ENCODE assay signal across 15 cellular contexts in the genomic region with DNA sequence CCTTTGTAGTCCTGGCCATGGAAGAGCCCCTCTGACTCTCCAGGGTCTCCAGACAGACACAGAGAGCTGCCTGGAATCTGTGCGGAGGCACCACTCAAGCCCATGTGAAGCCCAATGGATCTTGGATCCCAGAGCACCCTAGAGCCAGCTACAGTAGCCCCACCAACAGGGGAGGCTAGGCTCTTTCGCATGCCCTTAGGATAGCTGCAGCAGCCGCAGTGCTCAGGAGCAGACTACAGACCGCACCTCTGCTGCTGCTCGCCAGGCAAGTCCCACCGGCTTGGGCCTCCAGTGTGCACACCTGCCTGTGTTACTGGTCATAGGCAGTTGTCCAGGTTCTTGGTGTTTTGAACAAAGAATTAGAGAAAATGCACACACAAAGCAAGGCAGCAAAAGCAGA.
"Had no signal": no experiment of that assay in that cellular context is flagged by ENCODE, and none has a peak within 500 bp of the region (broad histone marks: within the 10 kb centered on the region; RNA-seq: fewer than 3 reads in every experiment).

No MANE protein-coding gene starts in this region.

- H3K4me1 Mint-ChIP-seq: activated CD8-positive, alpha-beta memory T cell treated with anti-CD3 and anti-CD28 coated beads, Interleukin-2, amount 10 ng/mL, durations not matched to agents 7 days and 5 days had no signal

- H3K4me3 ChIP-seq: tibial nerve, vagina had no signal

- H3K36me3 Mint-ChIP-seq: activated CD8-positive, alpha-beta memory T cell treated with anti-CD3 and anti-CD28 coated beads, Interleukin-2, amount 10 ng/mL, durations not matched to agents 7 days and 5 days; activated naive CD8-positive, alpha-beta T cell; brain had no signal

- H3K27ac ChIP-seq: neutrophil, skin epidermis, tibial nerve, vagina had no signal

- H3K27me3 Mint-ChIP-seq: activated CD8-positive, alpha-beta memory T cell treated with anti-CD3 and anti-CD28 coated beads, Interleukin-2, amount 10 ng/mL, durations not matched to agents 7 days and 5 days; activated naive CD8-positive, alpha-beta T cell; activated T-cell treated with anti-CD3 and anti-CD28 coated beads, Interleukin-2, amount 50 U/mL, for 24 hours; dendritic cell treated with granulocyte-macrophage colony-stimulating factor and Interleukin-4, amounts not matched to agents 40 ng/mL and 50 ng/mL, for 4 days; effector memory CD8-positive, alpha-beta T cell had no signal

- H3K36me3 ChIP-seq: neutrophil, tibial nerve, vagina had no signal

- H3K9me3 ChIP-seq: neutrophil, tibial nerve, vagina had no signal

- H3K27me3 ChIP-seq: neutrophil, tibial nerve, vagina had no signal

- H3K4me1 ChIP-seq: tibial nerve, vagina had no signal

- ATAC-seq: activated CD8-positive, alpha-beta memory T cell treated with anti-CD3 and anti-CD28 coated beads, Interleukin-2, amount 10 ng/mL, durations not matched to agents 7 days and 5 days; effector memory CD8-positive, alpha-beta T cell had no signal

- H3K4me3 Mint-ChIP-seq: activated CD8-positive, alpha-beta memory T cell treated with anti-CD3 and anti-CD28 coated beads, Interleukin-2, amount 10 ng/mL, durations not matched to agents 7 days and 5 days; activated naive CD8-positive, alpha-beta T cell; activated T-cell treated with anti-CD3 and anti-CD28 coated beads, Interleukin-2, amount 50 U/mL, for 24 hours; brain; dendritic cell treated with granulocyte-macrophage colony-stimulating factor and Interleukin-4, amounts not matched to agents 40 ng/mL and 50 ng/mL, for 4 days; effector memory CD8-positive, alpha-beta T cell had no signal

- DNase-seq: activated CD4-positive, alpha-beta T cell treated with anti-CD3 and anti-CD28 coated beads for 1 hour; activated CD4-positive, alpha-beta T cell treated with anti-CD3 and anti-CD28 coated beads, Interleukin-2, amount 50 U/mL, for 48 hours; activated CD8-positive, alpha-beta memory T cell treated with anti-CD3 and anti-CD28 coated beads, Interleukin-2, amount 10 ng/mL, durations not matched to agents 7 days and 5 days; activated gamma-delta T cell; activated T-cell treated with anti-CD3 and anti-CD28 coated beads, Interleukin-2, amount 50 U/mL, for 24 hours; amygdala; effector memory CD8-positive, alpha-beta T cell; kidney glomerular epithelial cell had no signal

- H3K9me3 Mint-ChIP-seq: activated T-cell treated with anti-CD3 and anti-CD28 coated beads, Interleukin-2, amount 50 U/mL, for 24 hours; brain had no signal

- H3K27ac Mint-ChIP-seq: activated CD8-positive, alpha-beta memory T cell treated with anti-CD3 and anti-CD28 coated beads, Interleukin-2, amount 10 ng/mL, durations not matched to agents 7 days and 5 days; activated naive CD8-positive, alpha-beta T cell; activated T-cell treated with anti-CD3 and anti-CD28 coated beads, Interleukin-2, amount 50 U/mL, for 24 hours; brain; dendritic cell treated with granulocyte-macrophage colony-stimulating factor and Interleukin-4, amounts not matched to agents 40 ng/mL and 50 ng/mL, for 4 days; effector memory CD8-positive, alpha-beta T cell had no signal
